In the genomic region with DNA sequence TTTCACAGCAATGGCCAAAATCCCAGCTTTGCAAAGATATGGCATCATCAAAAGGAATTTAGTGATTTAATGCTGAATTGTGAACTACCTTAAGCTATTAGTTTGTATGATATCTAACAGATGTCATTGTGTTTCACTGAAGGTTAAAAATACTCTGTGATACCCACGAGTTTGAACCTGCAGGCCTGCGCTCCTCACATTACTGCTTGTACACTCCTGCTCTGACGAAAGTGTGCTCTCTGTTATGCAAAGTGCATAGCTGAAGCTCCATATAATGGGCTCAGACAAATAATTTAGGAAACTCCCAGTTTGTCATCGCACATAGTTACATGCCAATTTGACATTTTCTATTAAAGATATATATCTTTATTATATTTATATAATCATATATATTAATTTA, we compare ENCODE assay signal across 17 cellular contexts. TPM values are rescaled to one million over a fixed set of nuclear protein-coding genes. Genes with fewer than 3 reads are reported as not detected.
A peak's percentile ranks its signal among the peaks of the same experiment; 100 is the strongest.
DNase-seq lines count a peak whose midpoint lies in the region; ATAC-seq and TF ChIP-seq lines count a peak whose summit lies in the region.
"Had no signal": no experiment of that assay in that cellular context is flagged by ENCODE, and none has a peak within 500 bp of the region (broad histone marks: within the 10 kb centered on the region; RNA-seq: fewer than 3 reads in every experiment).

No MANE protein-coding gene starts in this region.

- CTCF ChIA-PET in WTC11 (lab: Charles Lee), result interaction anchor here (0.6 to 1.4 kb wide), 3 partner anchors 70 to 153 kb away, joined by 3 to 7 read pairs (median 4); no protein-coding TSS in a partner anchor

- DNase-seq in WTC11 (ENCODE audit: low spot score) (no peak), psoas muscle (peak in 1 of 2 donors; percentile 57), upper lobe of left lung (no peak), kidney tubule cell (ENCODE audit: low spot score) (no peak)
- DNase-seq: CD8-positive, alpha-beta memory T cell; H7; NCI-H1092 treated with DMSO at 0.1 percent for 48 hours; NCI-H1694; NCI-H2107; NCI-H226; NCI-H526; PC-9; SK-N-SH had no signal

- peak overlapping the region; percentile 28 to 89 (median 53); a peak in 20 of 22 replicates for H3K4me2 ChIP-seq in BLaER1 treated with 17β-estradiol and CSF1 and Interleukin-3, amounts not matched to agents 10 nM and 100 nM
- H3K4me2 ChIP-seq in KMS-11, result peak overlapping the region; percentile 57; the same call in 1 of the 2 replicates
- H3K4me2 ChIP-seq: A549, PC-9, SK-N-SH had no signal

- peaks cover 26% of the 10 kb centered on the region for H3K4me1 Mint-ChIP-seq in WTC11

- no peak overlapping the region for H3K4me3 Mint-ChIP-seq in WTC11
- H3K4me3 Mint-ChIP-seq: CD8-positive, alpha-beta memory T cell had no signal

- TF ChIP-seq EP300 in upper lobe of left lung (IDR thresholded peaks at IDR 0.05), result no peak

- H3K27me3 Mint-ChIP-seq in WTC11 (ENCODE audit: low read depth), result no peaks in the 10 kb centered on the region
- H3K27me3 Mint-ChIP-seq: CD8-positive, alpha-beta memory T cell had no signal

- H3K4me1 ChIP-seq in BLaER1 treated with 17β-estradiol and CSF1 and Interleukin-3, amounts not matched to agents 10 nM and 100 nM, result peaks cover 35 to 82% (median 52%) of the 10 kb centered on the region in 10 experiments
- H3K4me1 ChIP-seq in KMS-11 (ENCODE audit: low read depth, poor library complexity, severe bottlenecking), result peaks cover 62% of the 10 kb centered on the region
- peaks cover 66% of the 10 kb centered on the region for H3K4me1 ChIP-seq in psoas muscle
- H3K4me1 ChIP-seq in upper lobe of left lung, result peaks cover 36 to 65% (median 46%) of the 10 kb centered on the region in 4 donors

- H3K27ac Mint-ChIP-seq in WTC11, result peak overlapping the region; percentile 52; the same call in 1 of the 2 replicates

- intact Hi-C loops in psoas muscle (cut with DNase I), result no loop called here

- 0 out of 2 replicates have a peak, but pooled peaks cover 8% of the 10 kb centered on the region for H3K79me2 ChIP-seq in KMS-11 (ENCODE audit: insufficient read depth, low read depth)

- TF ChIP-seq POLR2A in upper lobe of left lung (IDR thresholded peaks at IDR 0.05), result no peak

- no peaks in the 10 kb centered on the region for H3K9me3 ChIP-seq in BLaER1 treated with 17β-estradiol and CSF1 and Interleukin-3, amounts not matched to agents 10 nM and 100 nM (replicated peaks in 1 of 11)
- no peaks in the 10 kb centered on the region for H3K9me3 ChIP-seq in psoas muscle
- H3K9me3 ChIP-seq in upper lobe of left lung, result no peaks in the 10 kb centered on the region
- H3K9me3 ChIP-seq: A549, SK-N-SH had no signal

- no peaks in the 10 kb centered on the region for H3K36me3 Mint-ChIP-seq in WTC11

- no peak overlapping the region for H3K9ac ChIP-seq in BLaER1 treated with 17β-estradiol and CSF1 and Interleukin-3, amounts not matched to agents 10 nM and 100 nM
- no peak overlapping the region for H3K9ac ChIP-seq in KMS-11
- H3K9ac ChIP-seq: SK-N-SH had no signal

- 0 out of 22 replicates have a peak, but pooled peaks cover 0 to 5% (median 0%) of the 10 kb centered on the region in 11 experiments for H3K36me3 ChIP-seq in BLaER1 treated with 17β-estradiol and CSF1 and Interleukin-3, amounts not matched to agents 10 nM and 100 nM
- H3K36me3 ChIP-seq in KMS-11 (ENCODE audit: insufficient read depth) (no peaks in the 10 kb centered on the region), psoas muscle (ENCODE audit: insufficient read depth in 1 of 2, low read depth in 1 of 2) (no peaks in the 10 kb centered on the region), upper lobe of left lung (no peaks in the 10 kb centered on the region)

- peaks cover 41 to 94% (median 89%) of the 10 kb centered on the region in 11 experiments; a peak in 20 of 22 replicates for H4K20me1 ChIP-seq in BLaER1 treated with 17β-estradiol and CSF1 and Interleukin-3, amounts not matched to agents 10 nM and 100 nM
- H4K20me1 ChIP-seq in KMS-11 (ENCODE audit: insufficient read depth), result no peaks in the 10 kb centered on the region

- whole genome bisulfite sequencing in psoas muscle, 3 donors, result 43 to 59% (median 45%) methylated on average over 4 of the region's 4 CpGs
- 68 to 69% methylated on average over 4 of the region's 4 CpGs for WGBS in upper lobe of left lung, 2 donors

- H2AFZ ChIP-seq in KMS-11 (ENCODE audit: low read depth), result no peak overlapping the region
- H2AFZ ChIP-seq: PC-9 had no signal

- H3K27ac ChIP-seq in BLaER1 treated with 17β-estradiol and CSF1 and Interleukin-3, amounts not matched to agents 10 nM and 100 nM, result no peak overlapping the region
- H3K27ac ChIP-seq in KMS-11 (peak overlapping the region; percentile 40; the same call in 1 of the 2 replicates), psoas muscle (peak overlapping the region; percentile 87), upper lobe of left lung (no peak overlapping the region)
- H3K27ac ChIP-seq: A549, PC-9 had no signal

- ATAC-seq in WTC11 (no peak), psoas muscle (peak; percentile 81 to 90 (median 83)), upper lobe of left lung (ENCODE audit: low FRiP score in 2 of 2) (no peak), HG03378 (IDR thresholded peaks at IDR 0.05; ENCODE audit: unreplicated experiment) (no peak)
- ATAC-seq: A549 had no signal

- H3K27me3 ChIP-seq in BLaER1 treated with 17β-estradiol and CSF1 and Interleukin-3, amounts not matched to agents 10 nM and 100 nM, result no peaks in the 10 kb centered on the region
- H3K27me3 ChIP-seq in KMS-11 (ENCODE audit: insufficient read depth, low read depth) (no peaks in the 10 kb centered on the region), psoas muscle (ENCODE audit: insufficient read depth in 3 of 3, low read length in 2 of 3) (no peaks in the 10 kb centered on the region), upper lobe of left lung (no peaks in the 10 kb centered on the region)

- H3K4me3 ChIP-seq in BLaER1 treated with 17β-estradiol and CSF1 and Interleukin-3, amounts not matched to agents 10 nM and 100 nM, result no peak overlapping the region
- H3K4me3 ChIP-seq in KMS-11 (IDR thresholded peaks at IDR 0.05; ENCODE audit: insufficient read depth, low read depth, low read length) (no peak overlapping the region), psoas muscle (no peak overlapping the region), upper lobe of left lung (no peak overlapping the region)
- H3K4me3 ChIP-seq: A549, PC-9 had no signal

- POLR2A ChIA-PET in WTC11 (lab: Charles Lee), result no interaction called here

- H3K9me3 Mint-ChIP-seq in WTC11, result no peaks in the 10 kb centered on the region
- H3K9me3 Mint-ChIP-seq: CD8-positive, alpha-beta memory T cell had no signal

- no peak for TF ChIP-seq CTCF in KMS-11 (conservative IDR thresholded peaks at IDR 0.05; ENCODE audit: low read depth, low read length)
- TF ChIP-seq CTCF in WTC11 (IDR thresholded peaks at IDR 0.05), result no peak
- TF ChIP-seq CTCF in psoas muscle (IDR thresholded peaks at IDR 0.05), result no peak
- no peak for TF ChIP-seq CTCF in upper lobe of left lung (IDR thresholded peaks at IDR 0.05)

TF ChIP-seq in WTC11, 78 proteins besides CTCF, POLR2A, EP300 and RAD21:
- no peak for TF ChIP-seq ZNF396 (CRISPR knock-in tag; IDR thresholded peaks at IDR 0.05; ENCODE audit: borderline replicate concordance)
- no peak for TF ChIP-seq ESRRA (CRISPR knock-in tag; IDR thresholded peaks at IDR 0.05; ENCODE audit: borderline replicate concordance)
- no peak for TF ChIP-seq TEAD1 (CRISPR knock-in tag; IDR thresholded peaks at IDR 0.05)
- no peak for TF ChIP-seq STAT6 (CRISPR knock-in tag; conservative IDR thresholded peaks at IDR 0.05; ENCODE audit: low read depth)
- TF ChIP-seq ZNF232 (CRISPR knock-in tag; IDR thresholded peaks at IDR 0.05), result no peak
- TF ChIP-seq TCF7 (CRISPR knock-in tag; IDR thresholded peaks at IDR 0.05; ENCODE audit: low read depth), result no peak
- no peak for TF ChIP-seq CREB1 (CRISPR knock-in tag; IDR thresholded peaks at IDR 0.05)
- no peak for TF ChIP-seq ZNF671 (CRISPR knock-in tag; IDR thresholded peaks at IDR 0.05)
- no peak for TF ChIP-seq MXD4 (CRISPR knock-in tag; IDR thresholded peaks at IDR 0.05; ENCODE audit: borderline replicate concordance)
- TF ChIP-seq, protein P1, sequence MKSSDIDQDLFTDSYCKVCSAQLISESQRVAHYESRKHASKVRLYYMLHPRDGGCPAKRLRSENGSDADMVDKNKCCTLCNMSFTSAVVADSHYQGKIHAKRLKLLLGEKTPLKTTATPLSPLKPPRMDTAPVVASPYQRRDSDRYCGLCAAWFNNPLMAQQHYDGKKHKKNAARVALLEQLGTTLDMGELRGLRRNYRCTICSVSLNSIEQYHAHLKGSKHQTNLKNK (CRISPR knock-in tag; IDR thresholded peaks at IDR 0.05), result no peak
- no peak for TF ChIP-seq ELF4 (CRISPR knock-in tag; IDR thresholded peaks at IDR 0.05; ENCODE audit: low read depth)
- TF ChIP-seq RORB (CRISPR knock-in tag; IDR thresholded peaks at IDR 0.05), result no peak

RNA-seq across cellular contexts. Expression of gene SPPL3, which starts 52.2 kb away (rescaled TPM):
- 32.5 to 35.5 TPM (median 33.8 TPM) in 3 replicates for total RNA-seq in WTC11 (2021)
- total RNA-seq in psoas muscle, result 10 to 100 TPM; 17.5 to 24.2 (median 19.7) TPM
- polyA plus RNA-seq in psoas muscle, result 10 to 100 TPM in 1 of 3 donors, 1 to 10 TPM in 2; 7.3 to 11.6 (median 9.2) TPM
- total RNA-seq in upper lobe of left lung, result 10 to 100 TPM; 17.8 to 44.3 (median 23.2) TPM

Comparison
In these comparisons a context has a peak if more than half of its experiments do, and no peak if none do; other contexts are left out.
1. H3K27ac ChIP-seq: peak in KMS-11 (single experiment) and psoas muscle (single experiment); none in BLaER1 treated with 17β-estradiol and CSF1 and Interleukin-3, amounts not matched to agents 10 nM and 100 nM (0 of 11) and upper lobe of left lung (0 of 4).
2. ATAC-seq: peak in psoas muscle (4 of 4); none in WTC11 (single experiment), upper lobe of left lung (0 of 2) and HG03378 (single experiment).